In genomic region chr3:56556908-56557814, GRCh38 we compare ENCODE assay signal across 8 cellular contexts. TPM values are rescaled to one million over a fixed set of nuclear protein-coding genes. Genes with fewer than 3 reads are reported as not detected.
DNase-seq lines count a peak whose midpoint lies in the region; TF ChIP-seq lines count a peak whose summit lies in the region.

Gene CCDC66 (plus strand): TSS chr3:56557175. CDS start chr3:56557243, 68 bp downstream.

- H3K4me3 ChIP-seq in fibroblast of villous mesenchyme (ENCODE audit: low read depth, low read length) (peak within 1 kb of the TSS; percentile 90), neural cell (ENCODE audit: low read length) (peak within 1 kb of the TSS; percentile 84), stomach (peak within 1 kb of the TSS; percentile 69 to 87 (median 78))

- H3K36me3 Mint-ChIP-seq in H9 (ENCODE audit: insufficient read depth in 1 of 3, low read depth in 3 of 3) = peaks cover 10 to 16% (median 15%) of the 10 kb centered on the region in 3 experiments; a peak in 6 of 7 replicates

- H2BK120ac ChIP-seq in H9 (ENCODE audit: low read depth, low read length, poor library complexity, severe bottlenecking) = no peak within 1 kb of the TSS

- no peaks in the 10 kb centered on the region for H3F3A ChIP-seq in neural cell (ENCODE audit: insufficient read depth, low read length, poor library complexity, severe bottlenecking)

- no peaks in the 10 kb centered on the region for H4K20me1 ChIP-seq in H9 (ENCODE audit: control insufficient read depth, insufficient read depth, insufficient read length)
- H4K20me1 ChIP-seq in neural cell (ENCODE audit: insufficient read depth) = no peaks in the 10 kb centered on the region

- H2AK5ac ChIP-seq in H9 (ENCODE audit: insufficient read length, low read length) = no peak within 1 kb of the TSS

- H3K4me2 ChIP-seq in H9 (ENCODE audit: insufficient read depth, insufficient read length, low read length) = peak within 1 kb of the TSS; percentile 56
- H3K4me2 ChIP-seq in neural cell (ENCODE audit: low read length) = peak within 1 kb of the TSS; percentile 56

- H3K23me2 ChIP-seq in H9 (ENCODE audit: insufficient read length, low read depth, low read length, poor library complexity, severe bottlenecking) = peaks cover 3% of the 10 kb centered on the region

- TF ChIP-seq RAD21 in neural cell (conservative IDR thresholded peaks at IDR 0.05) = no peak

- H3K27ac ChIP-seq in H9 (ENCODE audit: insufficient read length, low read depth, low read length) = peak within 1 kb of the TSS; percentile 10
- H3K27ac ChIP-seq in neural cell (ENCODE audit: low read length) = peak within 1 kb of the TSS; percentile 87
- peak within 1 kb of the TSS; percentile 85 to 94 (median 90) for H3K27ac ChIP-seq in stomach

- H3K4me3 Mint-ChIP-seq in H9 = peak within 1 kb of the TSS; percentile 94 to 96

- H3K36me3 ChIP-seq in neural cell (ENCODE audit: insufficient read depth, low read length) (no peaks in the 10 kb centered on the region), stomach (peaks cover 0 to 24% (median 22%) of the 10 kb centered on the region in 4 donors)

- H3K4me1 ChIP-seq in H9 (ENCODE audit: insufficient read depth, low read length) = no peaks in the 10 kb centered on the region
- peaks cover 8 to 27% (median 17%) of the 10 kb centered on the region in 4 donors for H3K4me1 ChIP-seq in stomach

- peaks cover 6% of the 10 kb centered on the region; the same call in 1 of the 2 replicates for H3K79me2 ChIP-seq in H9 (ENCODE audit: insufficient read depth, low read length)
- peaks cover 16% of the 10 kb centered on the region for H3K79me2 ChIP-seq in neural cell (replicated peaks; ENCODE audit: insufficient read depth, low read length)

- H3K4me1 Mint-ChIP-seq in H9 = peaks cover 12% of the 10 kb centered on the region in 2 experiments

- no peak within 1 kb of the TSS for H3K23ac ChIP-seq in H9 (ENCODE audit: insufficient read length, low read depth, low read length)

- no peaks in the 10 kb centered on the region for H3K9me3 Mint-ChIP-seq in H9

- H3K14ac ChIP-seq in H9 (ENCODE audit: insufficient read depth, low read length) = peak within 1 kb of the TSS; percentile 98

- peak within 1 kb of the TSS; percentile 6 for H3K56ac ChIP-seq in H9 (ENCODE audit: insufficient read length, low read depth, low read length)

- TF ChIP-seq CTCF in H9 (conservative IDR thresholded peaks at IDR 0.05) (peak; percentile 78), fibroblast of villous mesenchyme (IDR thresholded peaks at IDR 0.05; ENCODE audit: insufficient read depth, low read depth, low read length) (peak; percentile 75), neural cell (IDR thresholded peaks at IDR 0.05; ENCODE audit: poor library complexity, severe bottlenecking) (peak; percentile 79), stomach (IDR thresholded peaks at IDR 0.05) (peak in 5 of 7 experiments; percentile 49 to 63 (median 57))

- no CpG with 5 or more reads among the region's 54 CpGs for WGBS in H9 (ENCODE audit: extremely low coverage, insufficient read length, low lambda C conversion rate)
- 0 to 1% (median 0%) methylated on average over 44 to 54 of the region's 54 CpGs for WGBS in stomach, 5 donors

- H3T11ph ChIP-seq in H9 (ENCODE audit: low read length) = no peak within 1 kb of the TSS

- H3K9me3 ChIP-seq in H9 (ENCODE audit: control insufficient read depth, low read depth, low read length) (no peaks in the 10 kb centered on the region), neural cell (ENCODE audit: low read length) (no peaks in the 10 kb centered on the region), stomach (no peaks in the 10 kb centered on the region)

- H4K5ac ChIP-seq in H9 (ENCODE audit: insufficient read length, low read depth, low read length) = peak within 1 kb of the TSS; percentile 88

- H3K9ac ChIP-seq in H9 (ENCODE audit: extremely low read depth, insufficient read length, low read length) = peak within 1 kb of the TSS; percentile 84
- H3K9ac ChIP-seq in neural cell (ENCODE audit: low read length) = peak within 1 kb of the TSS; percentile 84

- H4K91ac ChIP-seq in H9 (ENCODE audit: insufficient read length, low read depth, low read length) = no peak within 1 kb of the TSS

- no peak within 1 kb of the TSS for H2BK20ac ChIP-seq in H9 (ENCODE audit: low read depth, low read length, poor library complexity, severe bottlenecking)

- TF ChIP-seq EP300 in neural cell (conservative IDR thresholded peaks at IDR 0.05; ENCODE audit: poor library complexity, severe bottlenecking) (peak; percentile 59), stomach (IDR thresholded peaks at IDR 0.05) (no peak)

- peak within 1 kb of the TSS; percentile 98 to 100 (median 99) for H3K27ac Mint-ChIP-seq in H9

- peak within 1 kb of the TSS; percentile 97 for H3K18ac ChIP-seq in H9 (ENCODE audit: insufficient read length, low read depth, low read length)

- no peak within 1 kb of the TSS for H2BK15ac ChIP-seq in H9 (ENCODE audit: low read depth, low read length)

- intact Hi-C loops in stomach (cut with DNase I; ENCODE audit: low total_unique reads) = no loop called here

- peak in 2 of 4 donors; percentile 80 to 83 for TF ChIP-seq POLR2A in stomach (IDR thresholded peaks at IDR 0.05)

- peaks cover 2% of the 10 kb centered on the region for H3K27me3 Mint-ChIP-seq in H9 (ENCODE audit: low read depth)

- peak within 1 kb of the TSS; percentile 80 for H2BK5ac ChIP-seq in H9 (ENCODE audit: insufficient read length, low read length)

- H3K4ac ChIP-seq in H9 (ENCODE audit: low read depth, low read length) = no peak within 1 kb of the TSS

- H2AFZ ChIP-seq in H9 (ENCODE audit: low read length) = peak within 1 kb of the TSS; percentile 22
- H2AFZ ChIP-seq in neural cell (ENCODE audit: low read depth, low read length) = peak within 1 kb of the TSS; percentile 98

- no peaks in the 10 kb centered on the region for H3K79me1 ChIP-seq in H9 (ENCODE audit: insufficient read depth, low read depth, low read length, poor library complexity, severe bottlenecking)

- DNase-seq in GF-D8 (lab: John Stamatoyannopoulos, UW) (peak; percentile 81), H9 (peak; percentile 96), M059J (ENCODE audit: low read depth) (peak; percentile 81), SHP77 (lab: John Stamatoyannopoulos, UW) (peak; percentile 87 to 92), fibroblast of villous mesenchyme (ENCODE audit: low read depth) (peak; percentile 93), stomach (peak; percentile 96)
- DNase-seq in activated effector memory CD4-positive, alpha-beta T cell treated with anti-CD3 and anti-CD28 coated beads, Interleukin-2, amount 50 U/mL, for 16 hours = peak; percentile 97

- H3K27me3 ChIP-seq in H9 (ENCODE audit: insufficient read depth, low read length) = no peaks in the 10 kb centered on the region
- no peaks in the 10 kb centered on the region for H3K27me3 ChIP-seq in neural cell (ENCODE audit: insufficient read depth, low read depth, low read length)
- H3K27me3 ChIP-seq in stomach = no peaks in the 10 kb centered on the region

- H3K9me2 ChIP-seq in neural cell (ENCODE audit: insufficient read depth, low read length) = no peaks in the 10 kb centered on the region

- H2BK12ac ChIP-seq in H9 (ENCODE audit: insufficient read length, low read depth, low read length) = no peak within 1 kb of the TSS

- H4K8ac ChIP-seq in H9 (replicated peaks; ENCODE audit: insufficient read length, low read depth, low read length) = no peak within 1 kb of the TSS

TF ChIP-seq in neural cell, 6 proteins besides CTCF, POLR2A, EP300 and RAD21:
- TF ChIP-seq TAF1 (IDR thresholded peaks at IDR 0.05; ENCODE audit: low read depth) (peak; percentile 82), MXI1 (conservative IDR thresholded peaks at IDR 0.05; ENCODE audit: poor library complexity, severe bottlenecking) (peak; percentile 45), POLR2AphosphoS5 (IDR thresholded peaks at IDR 0.05) (peak; percentile 91), EZH2 (IDR thresholded peaks at IDR 0.05; ENCODE audit: borderline replicate concordance, insufficient read depth, low read length, poor library complexity, severe bottlenecking) (no peak), SMC3 (conservative IDR thresholded peaks at IDR 0.05; ENCODE audit: poor library complexity) (peak; percentile 27)
- TF ChIP-seq, protein P1, sequence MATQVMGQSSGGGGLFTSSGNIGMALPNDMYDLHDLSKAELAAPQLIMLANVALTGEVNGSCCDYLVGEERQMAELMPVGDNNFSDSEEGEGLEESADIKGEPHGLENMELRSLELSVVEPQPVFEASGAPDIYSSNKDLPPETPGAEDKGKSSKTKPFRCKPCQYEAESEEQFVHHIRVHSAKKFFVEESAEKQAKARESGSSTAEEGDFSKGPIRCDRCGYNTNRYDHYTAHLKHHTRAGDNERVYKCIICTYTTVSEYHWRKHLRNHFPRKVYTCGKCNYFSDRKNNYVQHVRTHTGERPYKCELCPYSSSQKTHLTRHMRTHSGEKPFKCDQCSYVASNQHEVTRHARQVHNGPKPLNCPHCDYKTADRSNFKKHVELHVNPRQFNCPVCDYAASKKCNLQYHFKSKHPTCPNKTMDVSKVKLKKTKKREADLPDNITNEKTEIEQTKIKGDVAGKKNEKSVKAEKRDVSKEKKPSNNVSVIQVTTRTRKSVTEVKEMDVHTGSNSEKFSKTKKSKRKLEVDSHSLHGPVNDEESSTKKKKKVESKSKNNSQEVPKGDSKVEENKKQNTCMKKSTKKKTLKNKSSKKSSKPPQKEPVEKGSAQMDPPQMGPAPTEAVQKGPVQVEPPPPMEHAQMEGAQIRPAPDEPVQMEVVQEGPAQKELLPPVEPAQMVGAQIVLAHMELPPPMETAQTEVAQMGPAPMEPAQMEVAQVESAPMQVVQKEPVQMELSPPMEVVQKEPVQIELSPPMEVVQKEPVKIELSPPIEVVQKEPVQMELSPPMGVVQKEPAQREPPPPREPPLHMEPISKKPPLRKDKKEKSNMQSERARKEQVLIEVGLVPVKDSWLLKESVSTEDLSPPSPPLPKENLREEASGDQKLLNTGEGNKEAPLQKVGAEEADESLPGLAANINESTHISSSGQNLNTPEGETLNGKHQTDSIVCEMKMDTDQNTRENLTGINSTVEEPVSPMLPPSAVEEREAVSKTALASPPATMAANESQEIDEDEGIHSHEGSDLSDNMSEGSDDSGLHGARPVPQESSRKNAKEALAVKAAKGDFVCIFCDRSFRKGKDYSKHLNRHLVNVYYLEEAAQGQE (IDR thresholded peaks at IDR 0.05; ENCODE audit: borderline replicate concordance) = peak; percentile 74
TF ChIP-seq in neural cell: peak in this region for 5.

RNA-seq across cellular contexts. Expression of gene CCDC66, which starts in this region (rescaled TPM):
- 25.4 and 32.0 TPM in 2 replicates for total RNA-seq in H9 (2021)
- total RNA-seq in M059J (2014; rRNA removed; shearing (Covaris generic)) = 3.1 and 4.3 TPM in 2 replicates
- 22.5 and 29.8 TPM in 2 replicates for total RNA-seq in fibroblast of villous mesenchyme
- polyA plus RNA-seq in neural cell = 42.6 and 80.3 TPM in 2 replicates
- polyA minus RNA-seq in neural cell = 96.2 and 102 TPM in 2 replicates
- 10 to 100 TPM in 4 of 5 donors, 1 to 10 TPM in 1; 3.5 to 66.3 (median 29.6) TPM for total RNA-seq in stomach
- polyA plus RNA-seq in stomach = 1 to 10 TPM; 4.9 to 7.0 (median 6.2) TPM

Comparison
In these comparisons a context has a peak if more than half of its experiments do, and no peak if none do; other contexts are left out.
1. Peak in every context shown above with its lines: DNase-seq, H3K4me3 ChIP-seq and H3K27ac ChIP-seq.
2. H3K27ac ChIP-seq: peak in every context shown above with its lines; median percentile 90 in stomach; 87 in neural cell; 10 in H9.